In the genomic region with DNA sequence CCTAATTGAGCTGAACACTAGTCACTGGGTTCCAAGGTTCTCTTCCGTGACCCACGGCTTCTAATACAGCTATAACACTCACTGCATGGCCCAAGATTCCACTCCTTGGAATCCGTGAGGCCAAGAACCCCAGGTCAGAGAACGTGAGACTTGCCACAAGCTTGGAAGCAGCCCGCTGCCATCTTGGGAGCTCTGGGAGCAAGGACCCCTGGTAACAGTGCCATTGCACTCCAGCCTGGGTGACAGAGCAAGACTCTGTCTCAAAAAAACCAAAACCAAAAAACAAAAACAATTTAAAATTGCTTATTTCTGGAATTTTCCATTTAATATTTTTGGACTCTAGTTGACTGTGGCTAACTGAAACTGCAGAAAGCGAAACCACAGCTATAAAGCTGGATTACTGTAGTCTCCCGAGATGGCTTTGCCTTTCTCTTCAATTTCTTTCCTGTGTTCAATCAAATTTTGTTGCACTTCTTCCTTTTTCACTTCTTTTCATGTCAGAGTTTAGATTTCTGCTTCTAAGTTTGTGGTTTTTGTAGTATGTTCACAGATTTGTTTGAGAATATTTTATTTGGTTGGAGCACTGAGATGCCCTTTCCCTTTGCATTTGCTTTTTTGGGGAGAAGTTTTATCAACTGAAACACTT, we compare ENCODE assay signal across 10 cellular contexts. TPM values are rescaled to one million over a fixed set of nuclear protein-coding genes. Genes with fewer than 3 reads are reported as not detected.
A peak's percentile ranks its signal among the peaks of the same experiment; 100 is the strongest.
DNase-seq lines count a peak whose midpoint lies in the region; ATAC-seq lines count a peak whose summit lies in the region.
"Had no signal": no experiment of that assay in that cellular context is flagged by ENCODE, and none has a peak within 500 bp of the region (broad histone marks: within the 10 kb centered on the region; RNA-seq: fewer than 3 reads in every experiment).

No MANE protein-coding gene starts in this region.

- intact Hi-C loops in sciatic nerve (cut with DNase I) = no loop called here

- ATAC-seq in sciatic nerve (peak; percentile 67), GM18909 (IDR thresholded peaks at IDR 0.05; ENCODE audit: poor library complexity, unreplicated experiment) (no peak)

- DNase-seq in Daoy (ENCODE audit: low read depth) (peak; percentile 22), HS-5 (ENCODE audit: low read depth) (peak; percentile 14), amniotic epithelial cell (ENCODE audit: low read depth) (peak; percentile 13), sciatic nerve (ENCODE audit: low spot score) (no peak), NCI-H82 treated with DMSO at 0.1 percent for 48 hours (lab: John Stamatoyannopoulos, UW; ENCODE audit: unreplicated experiment) (no peak), NCI-H2107 (lab: John Stamatoyannopoulos, UW) (no peak)
- no peak for DNase-seq in activated T-cell treated with anti-CD3 and anti-CD28 coated beads, Interleukin-2, amount 50 U/mL, for 48 hours
- DNase-seq: cerebellar nuclear complex, nephron progenitor cell had no signal

RNA-seq across cellular contexts. Expression of gene DDHD1, which starts 44.7 kb away (rescaled TPM):
- total RNA-seq in Daoy (2014; rRNA removed; shearing (Covaris generic)) = 12.0 and 12.4 TPM in 2 replicates
- 31.6 TPM for total RNA-seq in sciatic nerve

Comparison
In these comparisons a context has a peak if more than half of its experiments do, and no peak if none do; other contexts are left out.
1. DNase-seq: peak in Daoy (single experiment), HS-5 (single experiment) and amniotic epithelial cell (single experiment); none in sciatic nerve (single experiment), NCI-H82 treated with DMSO at 0.1 percent for 48 hours (single experiment), activated T-cell treated with anti-CD3 and anti-CD28 coated beads, Interleukin-2, amount 50 U/mL, for 48 hours (0 of 2) and NCI-H2107 (single experiment).